Comparison of ENCODE assay signal across 20 cellular contexts in the genomic region with DNA sequence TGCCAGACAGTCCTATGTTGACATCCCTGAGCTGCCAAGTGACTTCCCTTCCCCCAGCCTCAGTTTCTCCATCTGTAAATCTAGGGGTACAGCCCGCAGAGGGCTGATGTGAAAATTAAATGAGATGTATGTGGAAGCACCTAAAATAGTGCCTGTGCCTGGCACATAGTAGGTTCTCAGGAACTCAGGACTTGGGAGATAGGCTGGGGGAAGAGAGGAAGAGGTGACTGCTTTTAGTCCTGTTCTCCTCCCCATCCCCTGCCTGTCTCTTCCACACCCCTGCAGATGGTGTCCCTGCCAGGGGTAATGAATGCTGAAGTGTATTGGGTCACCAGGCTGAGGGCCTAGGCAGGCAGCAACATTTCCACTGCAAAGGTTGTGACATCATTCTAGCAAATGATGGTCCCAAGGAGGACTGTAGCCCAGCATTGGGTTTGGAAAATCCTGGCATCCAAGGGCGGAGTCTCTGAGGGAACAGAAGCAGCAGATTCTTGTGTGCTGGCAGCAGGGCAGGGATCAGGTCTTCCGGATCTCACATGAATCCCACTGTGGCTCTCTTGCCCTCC. TPM values are rescaled to one million over a fixed set of nuclear protein-coding genes. Genes with fewer than 3 reads are reported as not detected.
DNase-seq lines count a peak whose midpoint lies in the region; ATAC-seq and TF ChIP-seq lines count a peak whose summit lies in the region.
"Had no signal": no experiment of that assay in that cellular context is flagged by ENCODE, and none has a peak within 500 bp of the region (broad histone marks: within the 10 kb centered on the region; RNA-seq: fewer than 3 reads in every experiment).

No MANE protein-coding gene starts in this region.

- intact Hi-C loops in lower lobe of right lung (cut with DNase I) = no loop called here

- no peaks in the 10 kb centered on the region for H3K36me3 ChIP-seq in iPS-20b (ENCODE audit: insufficient read depth, low read depth, low read length)
- H3K36me3 ChIP-seq in lower lobe of right lung = no peaks in the 10 kb centered on the region
- H3K36me3 ChIP-seq: ascending aorta had no signal

- H3K4me3 ChIP-seq in iPS-20b (ENCODE audit: low read length) = 0 out of 2 replicates have a peak overlapping the region, but pooled peaks have one; percentile 70
- H3K4me3 ChIP-seq in lower lobe of right lung = no peak overlapping the region

- TF ChIP-seq CTCF in GM13976 (IDR thresholded peaks at IDR 0.05; ENCODE audit: borderline replicate concordance, control extremely low read depth, extremely low read depth, insufficient read depth, missing control alignments) (no peak), lower lobe of right lung (IDR thresholded peaks at IDR 0.05) (no peak)

- H3K4me1 Mint-ChIP-seq in activated naive CD4-positive, alpha-beta T cell treated with anti-CD3 and anti-CD28 coated beads, Interleukin-2, amount 50 U/mL, for 24 hours = peaks cover 90% of the 10 kb centered on the region
- H3K4me1 Mint-ChIP-seq in activated T-helper 17 cell treated with anti-CD3 and anti-CD28 coated beads, Interleukin-2, amount 50 U/mL, for 72 hours = peaks cover 20% of the 10 kb centered on the region
- H3K4me1 Mint-ChIP-seq in stimulated activated effector memory CD8-positive, alpha-beta T cell treated with anti-CD3 and anti-CD28 coated beads, Interleukin-12 subunit alpha, Interleukin-12 subunit beta, amount 100 ng/mL, for 72 hours = peaks cover 33% of the 10 kb centered on the region

- no peaks in the 10 kb centered on the region for H3K9me3 Mint-ChIP-seq in activated naive CD4-positive, alpha-beta T cell treated with anti-CD3 and anti-CD28 coated beads, Interleukin-2, amount 50 U/mL, for 24 hours
- no peaks in the 10 kb centered on the region for H3K9me3 Mint-ChIP-seq in activated T-helper 17 cell treated with anti-CD3 and anti-CD28 coated beads, Interleukin-2, amount 50 U/mL, for 72 hours
- H3K9me3 Mint-ChIP-seq in stimulated activated effector memory CD8-positive, alpha-beta T cell treated with anti-CD3 and anti-CD28 coated beads, Interleukin-12 subunit alpha, Interleukin-12 subunit beta, amount 100 ng/mL, for 72 hours = no peaks in the 10 kb centered on the region

- ATAC-seq in activated T-helper 17 cell treated with anti-CD3 and anti-CD28 coated beads, Interleukin-2, amount 50 U/mL, for 72 hours (replicated peaks) = no peak
- no peak for ATAC-seq in stimulated activated effector memory CD8-positive, alpha-beta T cell treated with anti-CD3 and anti-CD28 coated beads, Interleukin-12 subunit alpha, Interleukin-12 subunit beta, amount 100 ng/mL, for 72 hours
- ATAC-seq in lower lobe of right lung = no peak

- no peak for DNase-seq in activated naive CD4-positive, alpha-beta T cell (lab: John Stamatoyannopoulos, UW)
- no peak for DNase-seq in stimulated activated effector memory CD8-positive, alpha-beta T cell treated with anti-CD3 and anti-CD28 coated beads, Interleukin-12 subunit alpha, Interleukin-12 subunit beta, amount 100 ng/mL, for 72 hours (ENCODE audit: low spot score in 2 of 2)
- DNase-seq in GM13976 (ENCODE audit: low spot score) (no peak), lower lobe of right lung (no peak), COLO668 (lab: John Stamatoyannopoulos, UW; ENCODE audit: unreplicated experiment) (no peak)
- DNase-seq: activated gamma-delta T cell; COR-L47; foreskin fibroblast; HCEC 1CT; MV-4-11; NCI-H1930; stimulated activated CD4-positive, alpha-beta T cell treated with anti-CD3 and anti-CD28 coated beads, Interleukin-2, amount 100 ng/mL, for 48 hours had no signal

- no peaks in the 10 kb centered on the region for H3K9me3 ChIP-seq in iPS-20b (ENCODE audit: insufficient read depth, low read depth, low read length)
- H3K9me3 ChIP-seq in lower lobe of right lung = no peaks in the 10 kb centered on the region
- H3K9me3 ChIP-seq: ascending aorta had no signal

- H3K27ac ChIP-seq in iPS-20b (ENCODE audit: low read length) (no peak overlapping the region), lower lobe of right lung (no peak overlapping the region)
- H3K27ac ChIP-seq: parathyroid adenoma had no signal

- H3K4me3 Mint-ChIP-seq in activated naive CD4-positive, alpha-beta T cell treated with anti-CD3 and anti-CD28 coated beads, Interleukin-2, amount 50 U/mL, for 24 hours = peak overlapping the region; percentile 78
- peak overlapping the region; percentile 60 for H3K4me3 Mint-ChIP-seq in activated T-helper 17 cell treated with anti-CD3 and anti-CD28 coated beads, Interleukin-2, amount 50 U/mL, for 72 hours
- peak overlapping the region; percentile 79 for H3K4me3 Mint-ChIP-seq in stimulated activated effector memory CD8-positive, alpha-beta T cell treated with anti-CD3 and anti-CD28 coated beads, Interleukin-12 subunit alpha, Interleukin-12 subunit beta, amount 100 ng/mL, for 72 hours

- H3K4me1 ChIP-seq in iPS-20b (ENCODE audit: insufficient read depth, low read length) (0 out of 2 replicates have a peak, but pooled peaks cover 4% of the 10 kb centered on the region), lower lobe of right lung (peaks cover 21% of the 10 kb centered on the region)

- H3K9ac ChIP-seq in iPS-20b (ENCODE audit: low read depth, low read length) = no peak overlapping the region; the same call in 1 of the 2 replicates
- H3K9ac ChIP-seq: parathyroid adenoma had no signal

- no peaks in the 10 kb centered on the region for H3K27me3 Mint-ChIP-seq in activated naive CD4-positive, alpha-beta T cell treated with anti-CD3 and anti-CD28 coated beads, Interleukin-2, amount 50 U/mL, for 24 hours
- H3K27me3 Mint-ChIP-seq in activated T-helper 17 cell treated with anti-CD3 and anti-CD28 coated beads, Interleukin-2, amount 50 U/mL, for 72 hours = no peaks in the 10 kb centered on the region

- peaks cover 22% of the 10 kb centered on the region for H3K27me3 ChIP-seq in iPS-20b (ENCODE audit: insufficient read depth, low read length)
- no peaks in the 10 kb centered on the region for H3K27me3 ChIP-seq in lower lobe of right lung (ENCODE audit: low read depth)
- H3K27me3 ChIP-seq: ascending aorta had no signal

- in situ Hi-C loops in GM13976 (cut with MboI; ENCODE audit: low sequenced_read_pairs, unreplicated experiment) = no loop called here

- H3K36me3 Mint-ChIP-seq in activated naive CD4-positive, alpha-beta T cell treated with anti-CD3 and anti-CD28 coated beads, Interleukin-2, amount 50 U/mL, for 24 hours = no peaks in the 10 kb centered on the region
- no peaks in the 10 kb centered on the region for H3K36me3 Mint-ChIP-seq in activated T-helper 17 cell treated with anti-CD3 and anti-CD28 coated beads, Interleukin-2, amount 50 U/mL, for 72 hours (ENCODE audit: low read depth)
- H3K36me3 Mint-ChIP-seq in stimulated activated effector memory CD8-positive, alpha-beta T cell treated with anti-CD3 and anti-CD28 coated beads, Interleukin-12 subunit alpha, Interleukin-12 subunit beta, amount 100 ng/mL, for 72 hours = no peaks in the 10 kb centered on the region

- no peak overlapping the region for H3K27ac Mint-ChIP-seq in activated naive CD4-positive, alpha-beta T cell treated with anti-CD3 and anti-CD28 coated beads, Interleukin-2, amount 50 U/mL, for 24 hours
- no peak overlapping the region for H3K27ac Mint-ChIP-seq in activated T-helper 17 cell treated with anti-CD3 and anti-CD28 coated beads, Interleukin-2, amount 50 U/mL, for 72 hours
- H3K27ac Mint-ChIP-seq in stimulated activated effector memory CD8-positive, alpha-beta T cell treated with anti-CD3 and anti-CD28 coated beads, Interleukin-12 subunit alpha, Interleukin-12 subunit beta, amount 100 ng/mL, for 72 hours = no peak overlapping the region

RNA-seq across cellular contexts. Expression of a gene that starts 1.8 kb away (rescaled TPM):
- total RNA-seq in activated T-helper 17 cell treated with anti-CD3 and anti-CD28 coated beads, Interleukin-2, amount 50 U/mL, for 72 hours = 1 to 10 TPM in 1 of 2 donors, under 1 TPM in 1; 0.90 to 1.7 TPM
- 3.8 TPM for total RNA-seq in lower lobe of right lung

RNA-seq across cellular contexts. Expression of a gene that starts 42.0 kb away (rescaled TPM):
- not detected for total RNA-seq in activated T-helper 17 cell treated with anti-CD3 and anti-CD28 coated beads, Interleukin-2, amount 50 U/mL, for 72 hours
- total RNA-seq in lower lobe of right lung = not detected
- total RNA-seq: ascending aorta, endothelial cell of umbilical vein, skeletal muscle tissue, urinary bladder had no signal
